ENCODE assay signal across 23 cellular contexts in genomic region chr5:118647587-118647986, GRCh38.
"Had no signal": no experiment of that assay in that cellular context is flagged by ENCODE, and none has a peak within 500 bp of the region (broad histone marks: within the 10 kb centered on the region; RNA-seq: fewer than 3 reads in every experiment).

No MANE protein-coding gene starts in this region.

- H3K4me3 ChIP-seq: coronary artery, gastrocnemius medialis, psoas muscle, sigmoid colon, spleen, testis, tibial nerve, upper lobe of left lung had no signal

- H3K4me3 Mint-ChIP-seq: central memory CD8-positive, alpha-beta T cell; natural killer cell; neural crest cell; stimulated activated memory B cell treated with anti-CD40 and anti-IgM and Interleukin-4, amounts not matched to agents 10 μg/mL and 1 μg/mL and 100 μg/mL, for 72 hours had no signal

- H3K9me3 Mint-ChIP-seq: central memory CD8-positive, alpha-beta T cell had no signal

- DNase-seq: dermis blood vessel endothelial cell; effector memory CD4-positive, alpha-beta T cell; erythroblast; gastrocnemius medialis; head of caudate nucleus; kidney; mammary epithelial cell; natural killer cell; psoas muscle; right cardiac atrium; sigmoid colon; spleen; stimulated activated CD4-positive, alpha-beta T cell treated with anti-CD3 and anti-CD28 coated beads, Interleukin-4, amount 100 ng/mL, for 4 hours; stimulated activated naive CD8-positive, alpha-beta T cell treated with anti-CD3 and anti-CD28 coated beads, Interleukin-15, Interleukin-2, amounts not matched to agents 100 U/mL and 50 U/mL, for 24 hours; substantia nigra; testis; upper lobe of left lung had no signal

- H3K36me3 ChIP-seq: gastrocnemius medialis, sigmoid colon, spleen, tibial nerve, upper lobe of left lung had no signal

- H3K4me1 Mint-ChIP-seq: central memory CD8-positive, alpha-beta T cell; natural killer cell; stimulated activated memory B cell treated with anti-CD40 and anti-IgM and Interleukin-4, amounts not matched to agents 10 μg/mL and 1 μg/mL and 100 μg/mL, for 72 hours had no signal

- H3K27me3 ChIP-seq: gastrocnemius medialis, sigmoid colon, spleen, testis, tibial nerve, upper lobe of left lung had no signal

- H3K27ac ChIP-seq: coronary artery, gastrocnemius medialis, psoas muscle, sigmoid colon, spleen, testis, tibial nerve, upper lobe of left lung had no signal

- H3K4me1 ChIP-seq: gastrocnemius medialis, psoas muscle, sigmoid colon, spleen, testis, tibial nerve had no signal

- ATAC-seq: gastrocnemius medialis; left lobe of liver; natural killer cell; psoas muscle; right cardiac atrium; stimulated activated memory B cell treated with anti-CD40 and anti-IgM and Interleukin-4, amounts not matched to agents 10 μg/mL and 1 μg/mL and 100 μg/mL, for 72 hours; stimulated activated naive CD8-positive, alpha-beta T cell treated with anti-CD3 and anti-CD28 coated beads, Interleukin-15, Interleukin-2, amounts not matched to agents 100 U/mL and 50 U/mL, for 24 hours had no signal

- H3K36me3 Mint-ChIP-seq: natural killer cell; stimulated activated memory B cell treated with anti-CD40 and anti-IgM and Interleukin-4, amounts not matched to agents 10 μg/mL and 1 μg/mL and 100 μg/mL, for 72 hours had no signal

- H3K27me3 Mint-ChIP-seq: central memory CD8-positive, alpha-beta T cell; stimulated activated memory B cell treated with anti-CD40 and anti-IgM and Interleukin-4, amounts not matched to agents 10 μg/mL and 1 μg/mL and 100 μg/mL, for 72 hours had no signal

- H3K9me3 ChIP-seq: gastrocnemius medialis, psoas muscle, sigmoid colon, testis, tibial nerve, upper lobe of left lung had no signal

- H3K27ac Mint-ChIP-seq: natural killer cell; stimulated activated memory B cell treated with anti-CD40 and anti-IgM and Interleukin-4, amounts not matched to agents 10 μg/mL and 1 μg/mL and 100 μg/mL, for 72 hours had no signal
